22 cellular contexts compared by ENCODE assay signal in genomic region chr1:9990944-9991343, GRCh38. TPM values are rescaled to one million over a fixed set of nuclear protein-coding genes. Genes with fewer than 3 reads are reported as not detected.
DNase-seq lines count a peak whose midpoint lies in the region; ATAC-seq and TF ChIP-seq lines count a peak whose summit lies in the region.
"Had no signal": no experiment of that assay in that cellular context is flagged by ENCODE, and none has a peak within 500 bp of the region (broad histone marks: within the 10 kb centered on the region; RNA-seq: fewer than 3 reads in every experiment).

No MANE protein-coding gene starts in this region.

- DNase-seq in NOMO-1 treated with DMSO at 0.1 percent for 48 hours (lab: John Stamatoyannopoulos, UW; ENCODE audit: unreplicated experiment), result peak; percentile 38
- peak; percentile 60 to 83 for DNase-seq in dermis microvascular lymphatic vessel endothelial cell (ENCODE audit: low read depth in 2 of 2)
- peak; percentile 47 to 73 (median 62) for DNase-seq in right cardiac atrium
- DNase-seq in Calu3, result no peak
- DNase-seq in SJCRH30, result no peak
- DNase-seq in activated T-cell treated with anti-CD3 and anti-CD28 coated beads for 4 hours, result no peak
- no peak for DNase-seq in DMS53 (lab: John Stamatoyannopoulos, UW)
- DNase-seq: activated CD4-positive, alpha-beta T cell treated with anti-CD3 and anti-CD28 coated beads for 48 hours; activated naive CD8-positive, alpha-beta T cell treated with anti-CD3 and anti-CD28 coated beads, Interleukin-2, amount 10 ng/mL, durations not matched to agents 7 days and 5 days; foreskin fibroblast; NCI-H1436 treated with DMSO at 0.1 percent for 48 hours; NCI-H2171; NCI-H526 treated with DMSO at 0.1 percent for 48 hours; stimulated activated CD4-positive, alpha-beta T cell treated with anti-CD3 and anti-CD28 coated beads, Interleukin-4, amount 100 ng/mL, for 4 hours; stimulated activated naive CD8-positive, alpha-beta T cell treated with anti-CD3 and anti-CD28 coated beads, Interleukin-15, amount 100 ng/mL, for 72 hours; T-cell had no signal

- no peak overlapping the region for H3K27ac Mint-ChIP-seq in Calu3 (ENCODE audit: unreplicated experiment)
- H3K27ac Mint-ChIP-seq: activated naive CD8-positive, alpha-beta T cell treated with anti-CD3 and anti-CD28 coated beads, Interleukin-2, amount 10 ng/mL, durations not matched to agents 7 days and 5 days; activated T-helper 2 cell treated with anti-CD3 and anti-CD28 coated beads, Interferon-gamma antibody, Interleukin-2, Interleukin-4, amounts not matched to agents 10 μg/mL and 5 μg/mL and 100 μg/mL, durations not matched to agents 14 hours and 24 hours and 36 hours; T-cell had no signal

- H3K27me3 ChIP-seq in right cardiac atrium (ENCODE audit: control insufficient read depth, insufficient read depth), result no peaks in the 10 kb centered on the region
- H3K27me3 ChIP-seq in subcutaneous abdominal adipose tissue (ENCODE audit: control insufficient read depth in 5 of 5, insufficient read depth in 4 of 5, low read length in 5 of 5), result no peaks in the 10 kb centered on the region
- no peaks in the 10 kb centered on the region for H3K27me3 ChIP-seq in SJCRH30

- H3K4me1 ChIP-seq in right cardiac atrium (ENCODE audit: control insufficient read depth, insufficient read depth, low read length) (peaks cover 3% of the 10 kb centered on the region), subcutaneous abdominal adipose tissue (ENCODE audit: control insufficient read depth in 5 of 5, insufficient read depth in 5 of 5, low read length in 5 of 5) (peaks cover 0 to 38% (median 17%) of the 10 kb centered on the region in 5 donors), SJCRH30 (no peaks in the 10 kb centered on the region)
- H3K4me1 ChIP-seq: HAP-1 had no signal

- no peak overlapping the region for H3K4me3 Mint-ChIP-seq in Calu3 (ENCODE audit: low read depth, unreplicated experiment)
- H3K4me3 Mint-ChIP-seq: activated naive CD8-positive, alpha-beta T cell treated with anti-CD3 and anti-CD28 coated beads, Interleukin-2, amount 10 ng/mL, durations not matched to agents 7 days and 5 days; stimulated activated naive CD8-positive, alpha-beta T cell treated with anti-CD3 and anti-CD28 coated beads, Interleukin-15, amount 100 ng/mL, for 72 hours; T-cell had no signal

- H3K36me3 ChIP-seq in subcutaneous abdominal adipose tissue (ENCODE audit: control insufficient read depth in 5 of 5, insufficient read depth in 5 of 5, low read length in 5 of 5), result no peaks in the 10 kb centered on the region
- H3K36me3 ChIP-seq in SJCRH30, result no peaks in the 10 kb centered on the region
- H3K36me3 ChIP-seq: HAP-1 had no signal

- ATAC-seq in right cardiac atrium, result peak; percentile 77 to 82
- ATAC-seq: stimulated activated naive CD8-positive, alpha-beta T cell treated with anti-CD3 and anti-CD28 coated beads, Interleukin-15, amount 100 ng/mL, for 72 hours; T-cell had no signal

- CTCF ChIA-PET in Calu3 (lab: Charles Lee), result interaction anchor here (0.6 kb wide), 1 partner anchor 40 kb away, joined by 3 read pairs; no protein-coding TSS in a partner anchor

- H3K9me3 ChIP-seq in right cardiac atrium (ENCODE audit: control insufficient read depth, low read length) (no peaks in the 10 kb centered on the region), subcutaneous abdominal adipose tissue (ENCODE audit: control insufficient read depth in 5 of 5, low read length in 5 of 5) (no peaks in the 10 kb centered on the region), SJCRH30 (replicated peaks) (no peaks in the 10 kb centered on the region)
- H3K9me3 ChIP-seq: HAP-1 had no signal

- BruUV-seq in Calu3 (replicated peaks; lab: Mats Ljungman, UMichigan), result no TSS peak

- H3K4me3 ChIP-seq in right cardiac atrium (ENCODE audit: low read length), result no peak overlapping the region
- H3K4me3 ChIP-seq in subcutaneous abdominal adipose tissue (ENCODE audit: low read depth in 1 of 5, low read length in 5 of 5), result no peak overlapping the region
- H3K4me3 ChIP-seq in SJCRH30, result no peak overlapping the region
- H3K4me3 ChIP-seq: coronary artery, HAP-1, smooth muscle cell had no signal

- no peaks in the 10 kb centered on the region for H3K9me3 Mint-ChIP-seq in Calu3 (ENCODE audit: low read depth, unreplicated experiment)
- H3K9me3 Mint-ChIP-seq: activated naive CD8-positive, alpha-beta T cell treated with anti-CD3 and anti-CD28 coated beads, Interleukin-2, amount 10 ng/mL, durations not matched to agents 7 days and 5 days; activated T-helper 2 cell treated with anti-CD3 and anti-CD28 coated beads, Interferon-gamma antibody, Interleukin-2, Interleukin-4, amounts not matched to agents 10 μg/mL and 5 μg/mL and 100 μg/mL, durations not matched to agents 14 hours and 24 hours and 36 hours; stimulated activated naive CD8-positive, alpha-beta T cell treated with anti-CD3 and anti-CD28 coated beads, Interleukin-15, amount 100 ng/mL, for 72 hours; T-cell had no signal

- H3K27ac ChIP-seq in right cardiac atrium (ENCODE audit: low read length), result peak overlapping the region; percentile 14
- peak overlapping the region; percentile 78 for H3K27ac ChIP-seq in subcutaneous abdominal adipose tissue (ENCODE audit: low read depth, low read length)
- no peak overlapping the region for H3K27ac ChIP-seq in SJCRH30

- H3K4me1 Mint-ChIP-seq in Calu3 (ENCODE audit: low read depth, unreplicated experiment), result no peaks in the 10 kb centered on the region
- H3K4me1 Mint-ChIP-seq: activated naive CD8-positive, alpha-beta T cell treated with anti-CD3 and anti-CD28 coated beads, Interleukin-2, amount 10 ng/mL, durations not matched to agents 7 days and 5 days; stimulated activated naive CD8-positive, alpha-beta T cell treated with anti-CD3 and anti-CD28 coated beads, Interleukin-15, amount 100 ng/mL, for 72 hours had no signal

- H3K27me3 Mint-ChIP-seq in Calu3 (ENCODE audit: unreplicated experiment), result peaks cover 18% of the 10 kb centered on the region

- 38% methylated on average over 2 of the region's 2 CpGs for WGBS in right cardiac atrium

- no peak for TF ChIP-seq CTCF in Calu3 (IDR thresholded peaks at IDR 0.05; ENCODE audit: unreplicated experiment)

- intact Hi-C loops in right cardiac atrium (cut with DNase I), result no loop called here
- intact Hi-C loops in Calu3 (cut with micrococcal nuclease; ENCODE audit: unreplicated experiment), result no loop called here

- H3K9ac ChIP-seq in subcutaneous abdominal adipose tissue (ENCODE audit: low read length in 5 of 5), result no peak overlapping the region

- H3K36me3 Mint-ChIP-seq in Calu3 (ENCODE audit: insufficient read depth, unreplicated experiment), result no peaks in the 10 kb centered on the region
- H3K36me3 Mint-ChIP-seq: activated naive CD8-positive, alpha-beta T cell treated with anti-CD3 and anti-CD28 coated beads, Interleukin-2, amount 10 ng/mL, durations not matched to agents 7 days and 5 days; T-cell had no signal

RNA-seq across cellular contexts. Expression of gene RBP7, which starts 6.1 kb away (rescaled TPM):
- total RNA-seq in dermis microvascular lymphatic vessel endothelial cell, result 0.38 and 0.77 TPM in 2 replicates
- total RNA-seq in right cardiac atrium, result 10 to 100 TPM; 22.4 to 26.1 (median 25.1) TPM
- polyA plus RNA-seq in right cardiac atrium, result 89.8 TPM
- total RNA-seq in Calu3 (2022), result 0.83 TPM in 1 of 2 replicates, not detected in the other
- total RNA-seq in SJCRH30 (2014; rRNA removed; shearing (Covaris generic)), result not detected in 2 replicates
- total RNA-seq: activated T-helper 2 cell treated with anti-CD3 and anti-CD28 coated beads, Interferon-gamma antibody, Interleukin-2, Interleukin-4, amounts not matched to agents 10 μg/mL and 5 μg/mL and 100 μg/mL, durations not matched to agents 14 hours and 24 hours and 36 hours; LHCN-M2 had no signal
- polyA plus RNA-seq: smooth muscle cell had no signal

RNA-seq across cellular contexts. Expression of gene UBE4B, which starts 41.8 kb away (rescaled TPM):
- 16.4 and 20.7 TPM in 2 replicates for total RNA-seq in dermis microvascular lymphatic vessel endothelial cell
- total RNA-seq in right cardiac atrium, result 10 to 100 TPM; 53.8 to 90.5 (median 65.3) TPM
- 24.1 TPM for polyA plus RNA-seq in right cardiac atrium
- total RNA-seq in Calu3 (2022), result 26.1 and 28.1 TPM in 2 replicates
- 48.1 and 48.7 TPM in 2 replicates for total RNA-seq in SJCRH30 (2014; rRNA removed; shearing (Covaris generic))

RNA-seq across cellular contexts. Expression of gene NMNAT1, which starts 47.7 kb away (rescaled TPM):
- 12.4 and 15.4 TPM in 2 replicates for total RNA-seq in dermis microvascular lymphatic vessel endothelial cell
- total RNA-seq in right cardiac atrium, result 10 to 100 TPM; 15.5 to 19.1 (median 18.1) TPM
- 13.1 TPM for polyA plus RNA-seq in right cardiac atrium
- total RNA-seq in Calu3 (2022), result 5.3 and 5.7 TPM in 2 replicates
- 5.5 and 5.7 TPM in 2 replicates for total RNA-seq in SJCRH30 (2014; rRNA removed; shearing (Covaris generic))

RNA-seq across cellular contexts. Expression of gene LZIC, which starts 47.8 kb away (rescaled TPM):
- total RNA-seq in dermis microvascular lymphatic vessel endothelial cell (13.9 and 16.6 TPM in 2 replicates), right cardiac atrium (10 to 100 TPM; 30.5 to 36.9 (median 33.8) TPM), Calu3 (2022) (19.8 and 22.6 TPM in 2 replicates)
- 22.6 TPM for polyA plus RNA-seq in right cardiac atrium
- total RNA-seq in SJCRH30 (2014; rRNA removed; shearing (Covaris generic)), result 68.0 and 69.4 TPM in 2 replicates

Comparison
In these comparisons a context has a peak if more than half of its experiments do, and no peak if none do; other contexts are left out.
1. DNase-seq: peak in NOMO-1 treated with DMSO at 0.1 percent for 48 hours (single experiment), dermis microvascular lymphatic vessel endothelial cell (2 of 2) and right cardiac atrium (3 of 3); none in Calu3 (single experiment), SJCRH30 (0 of 2), activated T-cell treated with anti-CD3 and anti-CD28 coated beads for 4 hours (single experiment) and DMS53 (single experiment).
2. RNA of gene RBP7, which starts 6.1 kb away (total RNA-seq): 22.4 to 26.1 TPM in right cardiac atrium; 0.83 TPM in Calu3, 0.38 to 0.77 TPM in dermis microvascular lymphatic vessel endothelial cell and not detected in SJCRH30; every median in the first group is over 10 times any median in the second.